ENCODE assay signal across 22 cellular contexts in the genomic region with DNA sequence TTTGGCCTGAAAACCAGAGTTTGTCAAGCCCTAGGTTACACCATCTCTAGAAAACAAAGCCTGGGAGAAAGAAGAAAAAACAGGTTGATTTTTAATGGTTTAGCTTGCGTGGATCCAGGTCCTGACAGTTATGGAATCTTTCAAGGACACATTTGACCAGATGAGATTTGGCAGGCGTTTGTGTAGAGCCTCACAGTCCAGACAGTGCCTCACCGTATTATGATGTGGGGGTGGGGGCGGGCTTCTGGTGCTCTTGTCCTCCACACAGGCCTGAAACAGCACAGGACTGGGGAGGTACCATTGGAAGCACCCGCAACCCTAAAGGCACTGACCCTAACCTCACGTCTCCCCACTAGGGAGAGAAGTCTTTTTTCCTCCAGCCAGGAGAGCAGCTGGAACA.
"Had no signal": no experiment of that assay in that cellular context is flagged by ENCODE, and none has a peak within 500 bp of the region (broad histone marks: within the 10 kb centered on the region; RNA-seq: fewer than 3 reads in every experiment).

No MANE protein-coding gene starts in this region.

- H3K27me3 Mint-ChIP-seq: activated CD8-positive, alpha-beta memory T cell treated with anti-CD3 and anti-CD28 coated beads, Interleukin-2, amount 10 ng/mL, durations not matched to agents 7 days and 5 days; activated CD8-positive, alpha-beta T cell treated with anti-CD3 and anti-CD28 coated beads for 36 hours; activated naive CD4-positive, alpha-beta T cell treated with anti-CD3 and anti-CD28 coated beads, Interleukin-2, amount 10 ng/mL, durations not matched to agents 7 days and 5 days; central memory CD8-positive, alpha-beta T cell; naive thymus-derived CD4-positive, alpha-beta T cell; progenitor cell of endocrine pancreas had no signal

- DNase-seq: activated CD4-positive, alpha-beta T cell treated with anti-CD3 and anti-CD28 coated beads for 48 hours; activated CD8-positive, alpha-beta memory T cell treated with anti-CD3 and anti-CD28 coated beads, Interleukin-2, amount 10 ng/mL, durations not matched to agents 7 days and 5 days; activated CD8-positive, alpha-beta T cell treated with anti-CD3 and anti-CD28 coated beads for 36 hours; activated naive CD4-positive, alpha-beta T cell treated with anti-CD3 and anti-CD28 coated beads, Interleukin-2, amount 10 ng/mL, durations not matched to agents 7 days and 5 days; activated T-cell treated with anti-CD3 and anti-CD28 coated beads for 4 hours; colonic mucosa; endodermal cell; esophagus squamous epithelium; gastrocnemius medialis; lower lobe of right lung; naive thymus-derived CD4-positive, alpha-beta T cell; retina; SK-N-SH; stimulated activated CD4-positive, alpha-beta T cell treated with anti-CD3 and anti-CD28 coated beads, Interleukin-2, amount 100 ng/mL, for 48 hours; stimulated activated CD8-positive, alpha-beta memory T cell treated with anti-CD3 and anti-CD28 coated beads, Interleukin-4, amount 100 ng/mL, for 48 hours; stimulated activated naive CD4-positive, alpha-beta T cell treated with Interleukin-2 at 50 U/mL for 16 hours; upper lobe of left lung had no signal

- ATAC-seq: activated CD8-positive, alpha-beta memory T cell treated with anti-CD3 and anti-CD28 coated beads, Interleukin-2, amount 10 ng/mL, durations not matched to agents 7 days and 5 days; activated CD8-positive, alpha-beta T cell treated with anti-CD3 and anti-CD28 coated beads for 36 hours; gastrocnemius medialis; lower lobe of right lung; naive thymus-derived CD4-positive, alpha-beta T cell had no signal

- H3K27ac Mint-ChIP-seq: activated CD8-positive, alpha-beta memory T cell treated with anti-CD3 and anti-CD28 coated beads, Interleukin-2, amount 10 ng/mL, durations not matched to agents 7 days and 5 days; activated CD8-positive, alpha-beta T cell treated with anti-CD3 and anti-CD28 coated beads for 36 hours; activated naive CD4-positive, alpha-beta T cell treated with anti-CD3 and anti-CD28 coated beads, Interleukin-2, amount 10 ng/mL, durations not matched to agents 7 days and 5 days; activated T-helper 2 cell treated with anti-CD3 and anti-CD28 coated beads, Interferon-gamma antibody, Interleukin-2, Interleukin-4, amounts not matched to agents 10 μg/mL and 5 μg/mL and 100 μg/mL, durations not matched to agents 14 hours and 24 hours and 36 hours; endodermal cell; progenitor cell of endocrine pancreas had no signal

- H3K4me3 Mint-ChIP-seq: activated CD8-positive, alpha-beta memory T cell treated with anti-CD3 and anti-CD28 coated beads, Interleukin-2, amount 10 ng/mL, durations not matched to agents 7 days and 5 days; activated CD8-positive, alpha-beta T cell treated with anti-CD3 and anti-CD28 coated beads for 36 hours; activated naive CD4-positive, alpha-beta T cell treated with anti-CD3 and anti-CD28 coated beads, Interleukin-2, amount 10 ng/mL, durations not matched to agents 7 days and 5 days; central memory CD8-positive, alpha-beta T cell; endodermal cell; naive thymus-derived CD4-positive, alpha-beta T cell; neural crest cell had no signal

- H3K4me3 ChIP-seq: ascending aorta, colonic mucosa, esophagus squamous epithelium, gastrocnemius medialis, lower lobe of right lung, upper lobe of left lung had no signal

- H3K4me1 ChIP-seq: ascending aorta, colonic mucosa, esophagus squamous epithelium, gastrocnemius medialis, lower lobe of right lung had no signal

- H3K9ac ChIP-seq: SK-N-SH had no signal

- H3K27me3 ChIP-seq: ascending aorta, colonic mucosa, esophagus squamous epithelium, gastrocnemius medialis, upper lobe of left lung had no signal

- H3K9me3 Mint-ChIP-seq: activated CD8-positive, alpha-beta T cell treated with anti-CD3 and anti-CD28 coated beads for 36 hours; activated naive CD4-positive, alpha-beta T cell treated with anti-CD3 and anti-CD28 coated beads, Interleukin-2, amount 10 ng/mL, durations not matched to agents 7 days and 5 days; activated T-helper 2 cell treated with anti-CD3 and anti-CD28 coated beads, Interferon-gamma antibody, Interleukin-2, Interleukin-4, amounts not matched to agents 10 μg/mL and 5 μg/mL and 100 μg/mL, durations not matched to agents 14 hours and 24 hours and 36 hours; central memory CD8-positive, alpha-beta T cell; endodermal cell; naive thymus-derived CD4-positive, alpha-beta T cell; neural crest cell had no signal

- H3K4me1 Mint-ChIP-seq: activated CD8-positive, alpha-beta memory T cell treated with anti-CD3 and anti-CD28 coated beads, Interleukin-2, amount 10 ng/mL, durations not matched to agents 7 days and 5 days; central memory CD8-positive, alpha-beta T cell; endodermal cell; neural crest cell had no signal

- H3K27ac ChIP-seq: ascending aorta, colonic mucosa, esophagus squamous epithelium, gastrocnemius medialis, lower lobe of right lung, upper lobe of left lung had no signal

- H3K9me3 ChIP-seq: ascending aorta, colonic mucosa, esophagus squamous epithelium, gastrocnemius medialis, lower lobe of right lung, SK-N-SH, upper lobe of left lung had no signal

- H3K4me2 ChIP-seq: SK-N-SH had no signal
